ENCODE assay signal across 15 cellular contexts in the genomic region with DNA sequence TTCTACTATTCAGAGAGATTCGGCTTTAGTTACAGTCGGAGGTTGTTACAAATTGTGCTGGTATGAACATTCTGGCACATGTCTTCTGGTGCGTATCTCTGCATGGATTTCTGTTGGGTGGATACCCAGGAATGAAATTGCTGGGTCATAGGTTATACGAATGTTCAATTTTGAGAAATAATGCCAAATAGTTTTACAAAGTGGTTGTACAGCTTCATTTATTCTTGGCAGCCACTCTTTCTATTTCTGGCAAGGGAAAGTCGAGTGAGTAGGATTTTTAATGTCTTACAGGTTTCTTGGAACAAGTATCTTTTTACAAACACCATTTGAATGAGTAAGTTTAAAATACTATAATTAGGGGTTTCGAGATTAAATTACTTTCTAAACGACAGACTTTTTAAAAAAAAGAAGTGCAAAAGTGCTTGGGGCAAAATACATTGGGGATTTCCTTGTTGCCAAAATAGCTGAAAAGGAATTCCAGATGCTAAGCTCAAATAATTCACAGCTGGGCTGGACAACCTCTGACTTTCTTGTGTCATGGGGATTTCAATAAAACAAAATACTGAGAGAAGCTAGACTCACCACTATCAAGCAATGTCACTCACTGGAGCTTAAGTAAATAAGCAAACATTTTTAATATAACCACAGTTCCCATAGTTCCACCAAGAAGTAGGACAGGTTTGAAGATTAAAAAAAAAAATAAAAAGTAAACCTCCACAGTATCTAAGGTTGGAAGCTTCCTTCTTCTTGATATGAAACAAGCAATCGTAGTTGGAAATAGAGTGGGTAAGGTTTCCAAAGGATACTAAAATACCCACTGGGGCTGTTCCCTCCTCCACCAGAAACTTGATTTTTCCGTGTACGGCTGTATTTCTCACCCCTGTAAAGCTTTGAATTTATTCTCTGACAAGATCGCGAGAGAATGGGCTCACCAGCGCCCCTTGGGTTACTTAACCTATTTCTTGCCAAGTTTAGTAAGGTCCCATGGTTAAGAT. TPM values are rescaled to one million over a fixed set of nuclear protein-coding genes. Genes with fewer than 3 reads are reported as not detected.
DNase-seq lines count a peak whose midpoint lies in the region; ATAC-seq, FAIRE-seq and TF ChIP-seq lines count a peak whose summit lies in the region.
"Had no signal": no experiment of that assay in that cellular context is flagged by ENCODE, and none has a peak within 500 bp of the region (broad histone marks: within the 10 kb centered on the region; RNA-seq: fewer than 3 reads in every experiment).

No MANE protein-coding gene starts in this region.

- peak overlapping the region; percentile 60; the same call in 1 of the 2 replicates for H3K4me2 ChIP-seq in GM12878 (ENCODE audit: control insufficient read depth, insufficient read depth)

- no peak overlapping the region for H3K27ac ChIP-seq in GM12878 (ENCODE audit: control insufficient read depth, insufficient read depth)

- H3K9me3 ChIP-seq in GM12878 (replicated peaks; ENCODE audit: control insufficient read depth, insufficient read depth, low read length): no peaks in the 10 kb centered on the region; the same call in 2 of the 3 replicates

- H3K27me3 Mint-ChIP-seq in type B pancreatic cell: no peaks in the 10 kb centered on the region

- SMC1A ChIA-PET in GM12878 (lab: Charles Lee; ENCODE audit: uncharacterized antibody, unreplicated experiment): interaction anchor here (0.6 to 2.2 kb wide), 6 partner anchors 29 to 900 kb away, joined by 3 to 5 read pairs (median 4); no protein-coding TSS in a partner anchor

- CTCF ChIA-PET in GM12878 (lab: Yijun Ruan, JAX): interaction anchor here (0.7 to 1.1 kb wide), 2 partner anchors 12 to 151 kb away, joined by 4 read pairs; no protein-coding TSS in a partner anchor

- H3K27me3 ChIP-seq in GM12878 (replicated peaks in 1 of 2; ENCODE audit: control insufficient read depth in 2 of 2, insufficient read depth in 2 of 2, low read length in 1 of 2): no peaks in the 10 kb centered on the region

- H3K9ac ChIP-seq in GM12878 (ENCODE audit: control insufficient read depth, insufficient read depth, low read length): no peak overlapping the region

- H3K27ac Mint-ChIP-seq in type B pancreatic cell: peak overlapping the region; percentile 12
- H3K27ac Mint-ChIP-seq: activated naive CD4-positive, alpha-beta T cell treated with anti-CD3 and anti-CD28 coated beads, Interleukin-2, amount 50 U/mL, for 72 hours had no signal

- in situ Hi-C loops in GM12878 (cut with MboI) (no loop called here), G401 (cut with HindIII; ENCODE audit: low sequenced_read_pairs) (no loop called here)

- no peaks in the 10 kb centered on the region for H3K4me1 ChIP-seq in GM12878 (ENCODE audit: control insufficient read depth, insufficient read depth, low read length)

- no peak overlapping the region for H3K4me3 ChIP-seq in HFF-Myc (replicated peaks; ENCODE audit: low read depth, low read length)
- H3K4me3 ChIP-seq in GM12878: no peak overlapping the region

- H3K79me2 ChIP-seq in GM12878 (ENCODE audit: control insufficient read depth, insufficient read depth, low read length): no peaks in the 10 kb centered on the region

- 44% methylated on average over 13 of the region's 13 CpGs for WGBS in GM12878 (ENCODE audit: insufficient coverage, insufficient replicate concordance, low lambda C conversion rate, missing lambda C conversion rate)

- no peak for FAIRE-seq in GM12878 (lab: Jason Lieb, UNC)
- FAIRE-seq in urothelium cell line (lab: Jason Lieb, UNC): no peak
- FAIRE-seq: TTC549 had no signal

- POLR2A ChIA-PET in GM12878 (lab: Charles Lee): no interaction called here

- peaks cover 24% of the 10 kb centered on the region for H3K4me1 Mint-ChIP-seq in type B pancreatic cell (ENCODE audit: unreplicated experiment)

- H3K9me3 Mint-ChIP-seq in type B pancreatic cell: peaks cover 4% of the 10 kb centered on the region
- H3K9me3 Mint-ChIP-seq: activated naive CD4-positive, alpha-beta T cell treated with anti-CD3 and anti-CD28 coated beads, Interleukin-2, amount 50 U/mL, for 72 hours had no signal

- intact Hi-C loops in GM12878 (cut with micrococcal nuclease; ENCODE audit: unreplicated experiment) (no loop called here), left cardiac atrium (cut with DNase I) (no loop called here)

- no peaks in the 10 kb centered on the region for H3K36me3 Mint-ChIP-seq in type B pancreatic cell
- H3K36me3 Mint-ChIP-seq: activated naive CD4-positive, alpha-beta T cell treated with anti-CD3 and anti-CD28 coated beads, Interleukin-2, amount 50 U/mL, for 72 hours had no signal

- no peak for TF ChIP-seq RAD21 in GM12878 (IDR thresholded peaks at IDR 0.05; ENCODE audit: insufficient read depth, low read depth, low read length)

- H2AFZ ChIP-seq in GM12878 (ENCODE audit: control insufficient read depth, low read depth, low read length): peak overlapping the region; percentile 47

- no peak for TF ChIP-seq CTCF in HFF-Myc (IDR thresholded peaks at IDR 0.05; ENCODE audit: low read depth, low read length, missing control alignments)
- TF ChIP-seq CTCF in GM12878 (IDR thresholded peaks at IDR 0.05 in 2 of 3, conservative IDR thresholded peaks at IDR 0.05 in 1 of 3; ENCODE audit: control insufficient read depth in 2 of 3, extremely low read depth in 1 of 3, insufficient read depth in 1 of 3, low read depth in 3 of 3, low read length in 3 of 3): no peak
- no peak for TF ChIP-seq CTCF in type B pancreatic cell (conservative IDR thresholded peaks at IDR 0.05)

- RAD21 ChIA-PET in GM12878 (lab: Charles Lee; ENCODE audit: unreplicated experiment): interaction anchor here (0.9 kb wide), 1 partner anchor 77 kb away, joined by 3 read pairs; no protein-coding TSS in a partner anchor

- TF ChIP-seq EP300 in GM12878 (IDR thresholded peaks at IDR 0.05; ENCODE audit: borderline replicate concordance in 1 of 2, control insufficient read depth in 1 of 2, low read depth in 2 of 2, low read length in 2 of 2): no peak

- no TSS peak for BruUV-seq in GM12878 (replicated peaks; lab: Mats Ljungman, UMichigan)

- no peaks in the 10 kb centered on the region for H4K20me1 ChIP-seq in GM12878 (ENCODE audit: control insufficient read depth, insufficient read depth)

- H3K36me3 ChIP-seq in GM12878 (ENCODE audit: control insufficient read depth in 2 of 2, insufficient read depth in 2 of 2, low read length in 1 of 2): no peaks in the 10 kb centered on the region

- ATAC-seq in GM12878 (no peak), left cardiac atrium (peak; percentile 62 to 63)
- ATAC-seq: activated naive CD4-positive, alpha-beta T cell treated with anti-CD3 and anti-CD28 coated beads, Interleukin-2, amount 50 U/mL, for 72 hours had no signal

- no peak overlapping the region for H3K4me3 Mint-ChIP-seq in type B pancreatic cell

- DNase-seq in HFF-Myc (ENCODE audit: extremely low read depth, low read depth): peak; percentile 77
- no peak for DNase-seq in GM12878 (ENCODE audit: low read depth, low spot score)
- DNase-seq in left cardiac atrium: no peak
- DNase-seq in type B pancreatic cell (ENCODE audit: extremely low spot score, unreplicated experiment): peak; percentile 32
- DNase-seq in G401 (ENCODE audit: low spot score): no peak
- DNase-seq in Ammon's horn (ENCODE audit: low spot score): no peak
- no peak for DNase-seq in urothelium cell line (ENCODE audit: low spot score)
- DNase-seq: Calu3; effector CD8-positive, alpha-beta T cell; GOT3; midbrain; NCI-H524 treated with DMSO at 0.1 percent for 48 hours; substantia nigra had no signal

- no peak for TF ChIP-seq POLR2A in GM12878 (IDR thresholded peaks at IDR 0.05; ENCODE audit: low read depth, low read length)

TF ChIP-seq in GM12878, 131 proteins besides CTCF, POLR2A, EP300 and RAD21 (continues in another document):
- TF ChIP-seq FOXM1 (IDR thresholded peaks at IDR 0.05; ENCODE audit: low read depth, low read length): 0 out of 2 replicates have a peak, but pooled peaks have one; percentile 22
- TF ChIP-seq, protein P1, sequence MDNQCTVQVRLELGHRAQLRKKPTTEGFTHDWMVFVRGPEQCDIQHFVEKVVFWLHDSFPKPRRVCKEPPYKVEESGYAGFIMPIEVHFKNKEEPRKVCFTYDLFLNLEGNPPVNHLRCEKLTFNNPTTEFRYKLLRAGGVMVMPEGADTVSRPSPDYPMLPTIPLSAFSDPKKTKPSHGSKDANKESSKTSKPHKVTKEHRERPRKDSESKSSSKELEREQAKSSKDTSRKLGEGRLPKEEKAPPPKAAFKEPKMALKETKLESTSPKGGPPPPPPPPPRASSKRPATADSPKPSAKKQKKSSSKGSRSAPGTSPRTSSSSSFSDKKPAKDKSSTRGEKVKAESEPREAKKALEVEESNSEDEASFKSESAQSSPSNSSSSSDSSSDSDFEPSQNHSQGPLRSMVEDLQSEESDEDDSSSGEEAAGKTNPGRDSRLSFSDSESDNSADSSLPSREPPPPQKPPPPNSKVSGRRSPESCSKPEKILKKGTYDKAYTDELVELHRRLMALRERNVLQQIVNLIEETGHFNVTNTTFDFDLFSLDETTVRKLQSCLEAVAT (IDR thresholded peaks at IDR 0.05): no peak

RNA-seq across cellular contexts. Expression of gene GFOD1, which starts 21.6 kb away (rescaled TPM):
- total RNA-seq in GM12878 (2013; cell fraction: nucleolus; rRNA removed): 121 and 123 TPM in 2 replicates
- total RNA-seq in GM12878 (2014; rRNA removed) (16.3 and 16.8 TPM in 2 replicates), GM12878 (2014; rRNA removed; fragmentation: Illumina TruSeq; extraction: Trizol) (14.6 and 15.1 TPM in 2 replicates), GM12878 (2021) (18.0 and 20.6 TPM in 2 replicates), left cardiac atrium (10 to 100 TPM; 59.3 to 78.3 TPM), type B pancreatic cell (ENCODE audit: low replicate concordance) (4.1 and 4.8 TPM in 2 replicates)
- 5.7 TPM for polyA plus RNA-seq in GM12878 (2011; ENCODE audit: low read depth)
- polyA plus RNA-seq in GM12878 (2011; rRNA removed) (40.1 and 41.4 TPM in 2 replicates), GM12878 (2014; fragmentation: Illumina TruSeq; extraction: Trizol) (9.8 and 10.2 TPM in 2 replicates), GM12878 (2014; fragmentation: Nextera tagmentation; extraction: Ambion mirVana) (1 to 10 TPM; 6.5 to 7.9 TPM), GM12878 (2014; rRNA removed) (14.8 and 16.1 TPM in 2 replicates), GM12878 (2016; fragmentation: Nextera tagmentation; extraction: Ambion mirVana) (10 to 100 TPM; 16.9 to 22.8 TPM)
- polyA plus RNA-seq in GM12878 (2011; cell fraction: cytosol; rRNA removed): 32.8 and 36.8 TPM in 2 replicates
- polyA plus RNA-seq in GM12878 (2011; cell fraction: nucleus; rRNA removed): 40.6 and 41.7 TPM in 2 replicates
- 8.8 and 11.5 TPM in 2 replicates for polyA plus RNA-seq in GM12878 (2012)
- polyA minus RNA-seq in GM12878 (2011; rRNA and poly(A)+ RNA removed): 70.4 and 77.3 TPM in 2 replicates
- polyA minus RNA-seq in GM12878 (2011; cell fraction: cytosol; rRNA and poly(A)+ RNA removed): 22.9 and 27.3 TPM in 2 replicates
- 48.8 and 86.5 TPM in 2 replicates for polyA minus RNA-seq in GM12878 (2011; cell fraction: nucleus; rRNA and poly(A)+ RNA removed)
- not detected in 2 replicates for total RNA-seq in G401 (2014; rRNA removed; shearing (Covaris generic))

Comparison
In these comparisons a context has a peak if more than half of its experiments do, and no peak if none do; other contexts are left out.
1. DNase-seq: peak in HFF-Myc (single experiment) and type B pancreatic cell (single experiment); none in GM12878 (single experiment), left cardiac atrium (single experiment), G401 (single experiment), Ammon's horn (single experiment) and urothelium cell line (single experiment).